8 cellular contexts compared by ENCODE assay signal in the genomic region with DNA sequence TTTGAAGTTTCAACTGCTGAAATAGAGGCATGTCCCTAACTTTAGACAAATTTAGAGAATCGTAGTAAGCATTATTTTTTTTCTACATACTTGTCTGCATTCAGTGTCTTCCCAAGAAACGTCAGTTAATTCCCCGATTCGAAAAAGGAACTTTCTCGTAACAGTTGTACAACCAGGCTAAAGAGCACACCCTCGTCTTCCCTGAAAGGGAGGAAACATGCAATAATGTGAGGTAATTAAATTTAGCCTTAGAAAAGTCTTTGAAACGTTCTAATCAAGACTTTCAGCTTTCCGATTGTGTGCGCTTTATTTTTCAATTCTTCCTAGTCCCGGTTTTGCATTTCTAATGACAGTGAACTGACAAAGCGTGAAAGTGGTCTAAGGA. TPM values are rescaled to one million over a fixed set of nuclear protein-coding genes. Genes with fewer than 3 reads are reported as not detected.
DNase-seq lines count a peak whose midpoint lies in the region; ATAC-seq lines count a peak whose summit lies in the region.

No MANE protein-coding gene starts in this region.

- H3K4me3 Mint-ChIP-seq in activated naive CD8-positive, alpha-beta T cell treated with anti-CD3 and anti-CD28 coated beads for 36 hours = peak overlapping the region; percentile 82

- H3K27me3 Mint-ChIP-seq in activated naive CD8-positive, alpha-beta T cell treated with anti-CD3 and anti-CD28 coated beads for 36 hours = peaks cover 74% of the 10 kb centered on the region

- H3K27ac Mint-ChIP-seq in activated naive CD8-positive, alpha-beta T cell treated with anti-CD3 and anti-CD28 coated beads for 36 hours = peak overlapping the region; percentile 89

- H3K9ac ChIP-seq in iPS-20b (ENCODE audit: low read depth, low read length) (peak overlapping the region; percentile 74; the same call in 1 of the 2 replicates), stomach smooth muscle (ENCODE audit: low read length in 2 of 2) (peak overlapping the region in 1 of 2 donors; percentile 64)

- H3K36me3 ChIP-seq in iPS-20b (ENCODE audit: insufficient read depth, low read depth, low read length) (peaks cover 26% of the 10 kb centered on the region; the same call in 1 of the 2 replicates), stomach smooth muscle (ENCODE audit: control insufficient read depth in 2 of 2, insufficient read depth in 2 of 2, low read length in 2 of 2) (no peaks in the 10 kb centered on the region)

- ATAC-seq in HG03571 (IDR thresholded peaks at IDR 0.05; ENCODE audit: unreplicated experiment) = peak; percentile 14
- ATAC-seq in HG02610 (IDR thresholded peaks at IDR 0.05; ENCODE audit: unreplicated experiment) = no peak

- H3K4me1 ChIP-seq in iPS-20b (ENCODE audit: insufficient read depth, low read length) (peaks cover 23% of the 10 kb centered on the region; the same call in 1 of the 2 replicates), stomach smooth muscle (ENCODE audit: control insufficient read depth, insufficient read depth, low read length) (peaks cover 8% of the 10 kb centered on the region)

- no peak for DNase-seq in activated naive CD8-positive, alpha-beta T cell treated with anti-CD3 and anti-CD28 coated beads for 36 hours
- no peak for DNase-seq in cerebellum (ENCODE audit: low spot score)
- no peak for DNase-seq in iPS-NIHi11 (ENCODE audit: low spot score)
- DNase-seq in central memory CD4-positive, alpha-beta T cell = no peak

- no peaks in the 10 kb centered on the region for H3K36me3 Mint-ChIP-seq in activated naive CD8-positive, alpha-beta T cell treated with anti-CD3 and anti-CD28 coated beads for 36 hours

- H3K27ac ChIP-seq in iPS-20b (ENCODE audit: low read length) = no peak overlapping the region
- H3K27ac ChIP-seq in stomach smooth muscle (ENCODE audit: low read length) = no peak overlapping the region

- H3K4me3 ChIP-seq in iPS-20b (ENCODE audit: low read length) = peak overlapping the region; percentile 85
- H3K4me3 ChIP-seq in stomach smooth muscle (ENCODE audit: low read length in 2 of 2) = peak overlapping the region; percentile 85 to 89

- no peaks in the 10 kb centered on the region for H3K9me3 Mint-ChIP-seq in activated naive CD8-positive, alpha-beta T cell treated with anti-CD3 and anti-CD28 coated beads for 36 hours

- H3K27me3 ChIP-seq in iPS-20b (ENCODE audit: insufficient read depth, low read length) = no peaks in the 10 kb centered on the region
- peaks cover 8 to 10% of the 10 kb centered on the region in 2 donors for H3K27me3 ChIP-seq in stomach smooth muscle (ENCODE audit: control insufficient read depth in 1 of 2, insufficient read depth in 2 of 2, low read length in 2 of 2)

- peaks cover 21% of the 10 kb centered on the region for H3K4me1 Mint-ChIP-seq in activated naive CD8-positive, alpha-beta T cell treated with anti-CD3 and anti-CD28 coated beads for 36 hours

- no peaks in the 10 kb centered on the region for H3K9me3 ChIP-seq in iPS-20b (ENCODE audit: insufficient read depth, low read depth, low read length)
- H3K9me3 ChIP-seq in stomach smooth muscle (ENCODE audit: control insufficient read depth in 2 of 2, low read length in 2 of 2) = no peaks in the 10 kb centered on the region

RNA-seq across cellular contexts. Expression of a gene that starts 0.4 kb away (rescaled TPM):
- under 1 TPM; 0.42 to 0.85 TPM for total RNA-seq in activated naive CD8-positive, alpha-beta T cell treated with anti-CD3 and anti-CD28 coated beads for 36 hours
- 562 TPM for total RNA-seq in cerebellum

Comparison
In these comparisons a context has a peak if more than half of its experiments do, and no peak if none do; other contexts are left out.
1. RNA of a gene that starts 0.4 kb away (total RNA-seq): 562 TPM in cerebellum (single experiment); 0.42 to 0.85 TPM in activated naive CD8-positive, alpha-beta T cell treated with anti-CD3 and anti-CD28 coated beads for 36 hours; every median in the first group is over 100 times any median in the second.